In genomic region chr3:139546772-139547171, GRCh38 we compare ENCODE assay signal across 18 cellular contexts. TPM values are rescaled to one million over a fixed set of nuclear protein-coding genes. Genes with fewer than 3 reads are reported as not detected.
A peak's percentile ranks its signal among the peaks of the same experiment; 100 is the strongest.
DNase-seq lines count a peak whose midpoint lies in the region; ATAC-seq and TF ChIP-seq lines count a peak whose summit lies in the region.
"Had no signal": no experiment of that assay in that cellular context is flagged by ENCODE, and none has a peak within 500 bp of the region (broad histone marks: within the 10 kb centered on the region; RNA-seq: fewer than 3 reads in every experiment).

No MANE protein-coding gene starts in this region.

- no peak overlapping the region for H2AK5ac ChIP-seq in H9 (ENCODE audit: insufficient read length, low read length)

- no peak overlapping the region for H4K91ac ChIP-seq in H9 (ENCODE audit: insufficient read length, low read depth, low read length)

- H3K79me1 ChIP-seq in H9 (ENCODE audit: insufficient read depth, low read depth, low read length, poor library complexity, severe bottlenecking), result no peaks in the 10 kb centered on the region

- H3T11ph ChIP-seq in H9 (ENCODE audit: low read length), result no peak overlapping the region

- no peaks in the 10 kb centered on the region for H3K23me2 ChIP-seq in H9 (ENCODE audit: insufficient read length, low read depth, low read length, poor library complexity, severe bottlenecking)

- no peak overlapping the region for H2BK15ac ChIP-seq in H9 (ENCODE audit: low read depth, low read length)

- no peak overlapping the region for H3K4ac ChIP-seq in H9 (ENCODE audit: low read depth, low read length)

- peaks cover 4% of the 10 kb centered on the region; the same call in 1 of the 2 replicates for H3K4me1 ChIP-seq in H9 (ENCODE audit: insufficient read depth, low read length)
- H3K4me1 ChIP-seq in body of pancreas, result peaks cover 55% of the 10 kb centered on the region
- H3K4me1 ChIP-seq in SJCRH30, result peaks cover 27% of the 10 kb centered on the region
- H3K4me1 ChIP-seq: BLaER1 had no signal

- no peak overlapping the region for H3K4me2 ChIP-seq in H9 (ENCODE audit: insufficient read depth, insufficient read length, low read length)
- H3K4me2 ChIP-seq: BLaER1 had no signal

- no peak overlapping the region for H2BK12ac ChIP-seq in H9 (ENCODE audit: insufficient read length, low read depth, low read length)

- TF ChIP-seq POLR2A in body of pancreas (IDR thresholded peaks at IDR 0.05), result no peak

- H3K27ac ChIP-seq in H9 (ENCODE audit: insufficient read length, low read depth, low read length), result no peak overlapping the region
- peak overlapping the region; percentile 71 to 82 (median 78) for H3K27ac ChIP-seq in body of pancreas
- no peak overlapping the region for H3K27ac ChIP-seq in SJCRH30
- H3K27ac ChIP-seq: BLaER1 had no signal

- peaks cover 2 to 17% (median 10%) of the 10 kb centered on the region in 3 donors for H3K27me3 Mint-ChIP-seq in CD14-positive monocyte (ENCODE audit: low read depth in 3 of 3)
- H3K27me3 Mint-ChIP-seq in H9 (ENCODE audit: low read depth), result peaks cover 14% of the 10 kb centered on the region
- H3K27me3 Mint-ChIP-seq in chondrocyte (ENCODE audit: low read depth), result peaks cover 4% of the 10 kb centered on the region

- H2BK120ac ChIP-seq in H9 (ENCODE audit: low read depth, low read length, poor library complexity, severe bottlenecking), result no peak overlapping the region

- H3K4me1 Mint-ChIP-seq in CD14-positive monocyte, result no peaks in the 10 kb centered on the region
- peaks cover 13 to 16% of the 10 kb centered on the region in 2 experiments for H3K4me1 Mint-ChIP-seq in H9
- H3K4me1 Mint-ChIP-seq in chondrocyte (ENCODE audit: low read depth), result peaks cover 3% of the 10 kb centered on the region
- H3K4me1 Mint-ChIP-seq: IgD-negative memory B cell had no signal

- H3K18ac ChIP-seq in H9 (ENCODE audit: insufficient read length, low read depth, low read length), result no peak overlapping the region

- TF ChIP-seq CTCF in CD14-positive monocyte (IDR thresholded peaks at IDR 0.05) (no peak), H9 (conservative IDR thresholded peaks at IDR 0.05) (0 out of 3 replicates have a peak, but pooled peaks have one; percentile 9), body of pancreas (IDR thresholded peaks at IDR 0.05) (peak in 5 of 7 experiments; percentile 11 to 41 (median 29)), chondrocyte (IDR thresholded peaks at IDR 0.05) (no peak)

- intact Hi-C loops in CD14-positive monocyte (cut with micrococcal nuclease) (no loop called here), body of pancreas (cut with DNase I) (no loop called here)

- no peak overlapping the region for H3K27ac Mint-ChIP-seq in CD14-positive monocyte
- no peak overlapping the region for H3K27ac Mint-ChIP-seq in H9
- H3K27ac Mint-ChIP-seq in chondrocyte (ENCODE audit: unreplicated experiment), result no peak overlapping the region
- H3K27ac Mint-ChIP-seq: CD8-positive, alpha-beta T cell; IgD-negative memory B cell had no signal

- no peak overlapping the region for H2BK5ac ChIP-seq in H9 (ENCODE audit: insufficient read length, low read length)

- no peak overlapping the region for H3K14ac ChIP-seq in H9 (ENCODE audit: insufficient read depth, low read length)

- no peak overlapping the region for H3K9ac ChIP-seq in H9 (ENCODE audit: extremely low read depth, insufficient read length, low read length)
- H3K9ac ChIP-seq: BLaER1 had no signal

- no peak overlapping the region for H3K56ac ChIP-seq in H9 (ENCODE audit: insufficient read length, low read depth, low read length)

- H2BK20ac ChIP-seq in H9 (ENCODE audit: low read depth, low read length, poor library complexity, severe bottlenecking), result no peak overlapping the region

- H3K36me3 Mint-ChIP-seq in CD14-positive monocyte (no peaks in the 10 kb centered on the region), H9 (ENCODE audit: insufficient read depth in 1 of 3, low read depth in 3 of 3) (no peaks in the 10 kb centered on the region; a peak in 2 of 7 replicates), chondrocyte (ENCODE audit: low read depth) (no peaks in the 10 kb centered on the region)
- H3K36me3 Mint-ChIP-seq: CD8-positive, alpha-beta T cell; IgD-negative memory B cell had no signal

- peaks cover 0 to 2% (median 0%) of the 10 kb centered on the region in 7 donors for H3K9me3 Mint-ChIP-seq in CD14-positive monocyte
- H3K9me3 Mint-ChIP-seq in H9, result peaks cover 2 to 4% of the 10 kb centered on the region in 2 experiments; a peak in 2 of 5 replicates
- H3K9me3 Mint-ChIP-seq in chondrocyte (ENCODE audit: low read depth), result peaks cover 3% of the 10 kb centered on the region
- H3K9me3 Mint-ChIP-seq: CD8-positive, alpha-beta T cell had no signal

- H4K20me1 ChIP-seq in H9 (ENCODE audit: control insufficient read depth, insufficient read depth, insufficient read length), result no peaks in the 10 kb centered on the region
- H4K20me1 ChIP-seq: BLaER1 had no signal

- ATAC-seq in body of pancreas, result peak; percentile 40
- no peak for ATAC-seq in GM19328 (IDR thresholded peaks at IDR 0.05; ENCODE audit: unreplicated experiment)
- ATAC-seq: CD8-positive, alpha-beta T cell had no signal

- H4K8ac ChIP-seq in H9 (replicated peaks; ENCODE audit: insufficient read length, low read depth, low read length), result no peak overlapping the region

- H4K5ac ChIP-seq in H9 (ENCODE audit: insufficient read length, low read depth, low read length), result no peak overlapping the region

- H3K23ac ChIP-seq in H9 (ENCODE audit: insufficient read length, low read depth, low read length), result no peak overlapping the region

- H3K4me3 Mint-ChIP-seq in CD14-positive monocyte (no peak overlapping the region), H9 (no peak overlapping the region), chondrocyte (ENCODE audit: unreplicated experiment) (no peak overlapping the region)
- H3K4me3 Mint-ChIP-seq: CD8-positive, alpha-beta T cell; IgD-negative memory B cell had no signal

- H3K9me3 ChIP-seq in H9 (ENCODE audit: control insufficient read depth, low read depth, low read length) (no peaks in the 10 kb centered on the region), body of pancreas (no peaks in the 10 kb centered on the region), SJCRH30 (replicated peaks) (no peaks in the 10 kb centered on the region)
- H3K9me3 ChIP-seq: BLaER1 had no signal

- peak; percentile 11 for DNase-seq in CD14-positive monocyte (ENCODE audit: low spot score)
- no peak for DNase-seq in H9
- DNase-seq in body of pancreas, result peak; percentile 71 to 81 (median 72)
- peak; percentile 25 for DNase-seq in islet precursor cell
- DNase-seq in DMS114 treated with DMSO at 0.1 percent for 48 hours (lab: John Stamatoyannopoulos, UW; ENCODE audit: unreplicated experiment), result no peak
- no peak for DNase-seq in chondrocyte (ENCODE audit: low spot score)
- DNase-seq in SJCRH30, result no peak
- DNase-seq: 8988T; CD8-positive, alpha-beta T cell; DMS153; DMS79; GDM1; GOT3; H7; KBM-7 had no signal

- no peaks in the 10 kb centered on the region for H3K36me3 ChIP-seq in body of pancreas (replicated peaks in 1 of 2; ENCODE audit: insufficient read depth in 1 of 2, low read depth in 2 of 2)
- no peaks in the 10 kb centered on the region for H3K36me3 ChIP-seq in SJCRH30
- H3K36me3 ChIP-seq: BLaER1 had no signal

- H3K4me3 ChIP-seq in body of pancreas (no peak overlapping the region), SJCRH30 (no peak overlapping the region)
- H3K4me3 ChIP-seq: BLaER1 had no signal

- H3K27me3 ChIP-seq in H9 (ENCODE audit: insufficient read depth, low read length), result 0 out of 2 replicates have a peak, but pooled peaks cover under 1% of the 10 kb centered on the region
- H3K27me3 ChIP-seq in body of pancreas, result no peaks in the 10 kb centered on the region
- H3K27me3 ChIP-seq in SJCRH30, result no peaks in the 10 kb centered on the region

- no peak overlapping the region for H2AFZ ChIP-seq in H9 (ENCODE audit: low read length)

- no CpG with 5 or more reads among the region's 3 CpGs for WGBS in H9 (ENCODE audit: extremely low coverage, insufficient read length, low lambda C conversion rate)
- WGBS in body of pancreas, 2 donors, result 60 to 71% methylated on average over 3 of the region's 3 CpGs

- no peaks in the 10 kb centered on the region for H3K79me2 ChIP-seq in H9 (ENCODE audit: insufficient read depth, low read length)

RNA-seq across cellular contexts. Expression of gene RBP1, which starts 7.2 kb away (rescaled TPM):
- not detected for polyA plus RNA-seq in CD14-positive monocyte
- 39.1 and 42.6 TPM in 2 replicates for total RNA-seq in H9 (2021)
- 100 to 1,000 TPM; 103 to 202 TPM for total RNA-seq in body of pancreas
- 13.2 to 24.6 TPM (median 19.8 TPM) in 3 replicates for total RNA-seq in chondrocyte
- total RNA-seq in SJCRH30 (2014; rRNA removed; shearing (Covaris generic)), result 839 and 902 TPM in 2 replicates
- total RNA-seq: CD8-positive, alpha-beta T cell had no signal
- polyA plus RNA-seq: IgD-negative memory B cell had no signal

Comparison
In these comparisons a context has a peak if more than half of its experiments do, and no peak if none do; other contexts are left out.
1. DNase-seq: peak in CD14-positive monocyte (single experiment), body of pancreas (4 of 4) and islet precursor cell (single experiment); none in H9 (single experiment), DMS114 treated with DMSO at 0.1 percent for 48 hours (single experiment), chondrocyte (single experiment) and SJCRH30 (0 of 2).
2. CTCF ChIP-seq: peak in H9 (single experiment) and body of pancreas (5 of 7); none in CD14-positive monocyte (single experiment) and chondrocyte (single experiment).
3. H3K27ac ChIP-seq: peak in body of pancreas (4 of 4); none in H9 (single experiment) and SJCRH30 (single experiment).